17 cellular contexts compared by ENCODE assay signal in the genomic region with DNA sequence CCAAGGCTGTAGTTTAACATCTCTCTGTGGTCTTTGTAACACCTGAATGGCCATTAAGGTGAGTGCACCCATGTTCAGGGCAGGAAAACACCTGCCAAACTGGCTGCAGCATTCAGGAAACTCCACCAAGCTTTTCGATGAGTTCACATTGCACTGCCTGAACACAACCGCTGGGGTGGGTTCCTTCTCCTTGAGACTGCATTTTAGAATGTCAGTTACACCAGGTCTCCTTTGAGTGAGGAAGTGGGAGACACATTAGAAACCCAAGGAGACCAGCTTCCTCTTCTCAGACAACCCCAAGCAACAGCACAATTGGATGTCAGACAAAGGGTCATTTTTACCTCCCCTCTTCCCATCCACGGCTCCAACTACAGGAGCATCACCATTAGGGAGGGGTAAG. TPM values are rescaled to one million over a fixed set of nuclear protein-coding genes. Genes with fewer than 3 reads are reported as not detected.
DNase-seq lines count a peak whose midpoint lies in the region; ATAC-seq and TF ChIP-seq lines count a peak whose summit lies in the region.
"Had no signal": no experiment of that assay in that cellular context is flagged by ENCODE, and none has a peak within 500 bp of the region (broad histone marks: within the 10 kb centered on the region; RNA-seq: fewer than 3 reads in every experiment).

No MANE protein-coding gene starts in this region.

- POLR2A ChIA-PET in A673 (lab: Charles Lee; ENCODE audit: low non-redundant PET) = no interaction called here
- POLR2A ChIA-PET in activated B cell treated with CpG ODN at 0.5 μM for 24 hours (lab: Charles Lee) = interaction anchor here (1.0 to 7.7 kb wide), 7 partner anchors 9 to 125 kb away, joined by 3 to 84 read pairs (median 4); no protein-coding TSS in a partner anchor

- H3K4me1 Mint-ChIP-seq in activated B cell treated with CpG ODN at 0.5 μM for 24 hours = peaks cover 99% of the 10 kb centered on the region

- peaks cover 36% of the 10 kb centered on the region for H3K36me3 ChIP-seq in A673 (ENCODE audit: insufficient read depth, low read length, poor library complexity, severe bottlenecking)
- H3K36me3 ChIP-seq in Loucy (ENCODE audit: insufficient read depth, low read length) = no peaks in the 10 kb centered on the region
- H3K36me3 ChIP-seq: MG63, neural progenitor cell had no signal

- H3K4me2 ChIP-seq in Loucy (ENCODE audit: low read depth, low read length, poor library complexity, severe bottlenecking) = peak overlapping the region; percentile 44
- H3K4me2 ChIP-seq: A549, neural progenitor cell had no signal

- H3K9me3 ChIP-seq in A673 (ENCODE audit: low read depth, low read length, poor library complexity, severe bottlenecking) (no peaks in the 10 kb centered on the region), Loucy (ENCODE audit: insufficient read depth, low read depth, low read length) (no peaks in the 10 kb centered on the region)
- H3K9me3 ChIP-seq: A549, MG63 had no signal

- intact Hi-C loops in A673 (cut with micrococcal nuclease; ENCODE audit: unreplicated experiment) = loop anchor here (10.0 kb wide), 1 partner anchor 994 kb away; no protein-coding TSS in a partner anchor
- intact Hi-C loops in activated B cell treated with CpG ODN at 0.5 μM for 24 hours (cut with micrococcal nuclease) = loop anchor here (1.0 to 2.0 kb wide), 3 partner anchors 17 to 127 kb away; no protein-coding TSS in a partner anchor

- no peaks in the 10 kb centered on the region for H3F3A ChIP-seq in Loucy (ENCODE audit: low read depth)

- ATAC-seq in GM19351 (IDR thresholded peaks at IDR 0.05; ENCODE audit: unreplicated experiment) (peak; percentile 57), activated B cell treated with CpG ODN at 0.5 μM for 24 hours (ENCODE audit: low read depth) (peak; percentile 64), GM18520 (IDR thresholded peaks at IDR 0.05; ENCODE audit: unreplicated experiment) (no peak)
- ATAC-seq: A549 had no signal

- no TSS peak for BruUV-seq in A673 (replicated peaks; lab: Mats Ljungman, UMichigan)

- H3K9me3 Mint-ChIP-seq in activated B cell treated with CpG ODN at 0.5 μM for 24 hours = no peaks in the 10 kb centered on the region
- H3K9me3 Mint-ChIP-seq: activated CD4-positive, alpha-beta memory T cell treated with anti-CD3 and anti-CD28 coated beads, Interleukin-2, amount 10 ng/mL, durations not matched to agents 7 days and 5 days; activated naive CD8-positive, alpha-beta T cell treated with anti-CD3 and anti-CD28 coated beads, Interleukin-2, amount 10 ng/mL, durations not matched to agents 7 days and 5 days; H9; neural progenitor cell had no signal

- H3K9ac ChIP-seq in Loucy (ENCODE audit: low read depth, low read length, poor library complexity, severe bottlenecking) = peak overlapping the region; percentile 37
- H3K9ac ChIP-seq: neural progenitor cell had no signal

- no peaks in the 10 kb centered on the region for H3K79me2 ChIP-seq in Loucy (ENCODE audit: insufficient read depth, low read length)

- H3K4me3 Mint-ChIP-seq in activated B cell treated with CpG ODN at 0.5 μM for 24 hours = no peak overlapping the region
- H3K4me3 Mint-ChIP-seq: activated CD4-positive, alpha-beta memory T cell treated with anti-CD3 and anti-CD28 coated beads, Interleukin-2, amount 10 ng/mL, durations not matched to agents 7 days and 5 days; activated naive CD8-positive, alpha-beta T cell treated with anti-CD3 and anti-CD28 coated beads, Interleukin-2, amount 10 ng/mL, durations not matched to agents 7 days and 5 days; H9; neural progenitor cell had no signal

- no peak overlapping the region for H3K4me3 ChIP-seq in A673 (ENCODE audit: low read depth, low read length, poor library complexity, severe bottlenecking)
- no peak overlapping the region for H3K4me3 ChIP-seq in Loucy (ENCODE audit: low read length, poor library complexity, severe bottlenecking)
- H3K4me3 ChIP-seq: A549, MG63, neural progenitor cell had no signal

- H3K9me2 ChIP-seq in Loucy (replicated peaks; ENCODE audit: low read depth, low read length) = no peaks in the 10 kb centered on the region

- H2AFZ ChIP-seq in Loucy (ENCODE audit: low read length) = no peak overlapping the region
- H2AFZ ChIP-seq: neural progenitor cell had no signal

- no peaks in the 10 kb centered on the region for H4K20me1 ChIP-seq in Loucy (ENCODE audit: insufficient read depth, low read length, poor library complexity, severe bottlenecking)

- H3K27me3 ChIP-seq in A673 (replicated peaks; ENCODE audit: insufficient read depth, low read depth, low read length, poor library complexity) (no peaks in the 10 kb centered on the region), Loucy (ENCODE audit: insufficient read depth, low read length, poor library complexity, severe bottlenecking) (no peaks in the 10 kb centered on the region)
- H3K27me3 ChIP-seq: MG63, neural progenitor cell had no signal

- peaks cover 52% of the 10 kb centered on the region for H3K36me3 Mint-ChIP-seq in activated B cell treated with CpG ODN at 0.5 μM for 24 hours (ENCODE audit: low read depth)
- H3K36me3 Mint-ChIP-seq: activated naive CD8-positive, alpha-beta T cell treated with anti-CD3 and anti-CD28 coated beads, Interleukin-2, amount 10 ng/mL, durations not matched to agents 7 days and 5 days; neural progenitor cell had no signal

- DNase-seq in A673 (ENCODE audit: low spot score) = no peak
- DNase-seq in activated B cell treated with CpG ODN at 0.5 μM for 24 hours = no peak
- DNase-seq in stimulated activated CD4-positive, alpha-beta T cell treated with anti-CD3 and anti-CD28 coated beads, Interleukin-2, amount 100 ng/mL, for 24 hours = no peak
- DNase-seq in NCI-H510A treated with DMSO at 0.1 percent for 48 hours (lab: John Stamatoyannopoulos, UW) = no peak
- DNase-seq in foreskin melanocyte = no peak
- DNase-seq: activated CD4-positive, alpha-beta memory T cell treated with anti-CD3 and anti-CD28 coated beads, Interleukin-2, amount 10 ng/mL, durations not matched to agents 7 days and 5 days; activated naive CD8-positive, alpha-beta T cell treated with anti-CD3 and anti-CD28 coated beads, Interleukin-2, amount 10 ng/mL, durations not matched to agents 7 days and 5 days; DMS79 treated with DMSO at 0.1 percent for 48 hours; H9; MG63; NCI-H69; SW 1271 had no signal

- no peaks in the 10 kb centered on the region for H3K27me3 Mint-ChIP-seq in activated B cell treated with CpG ODN at 0.5 μM for 24 hours

- CTCF ChIA-PET in A673 (lab: Charles Lee) = no interaction called here
- CTCF ChIA-PET in activated B cell treated with CpG ODN at 0.5 μM for 24 hours (lab: Charles Lee) = interaction anchor here (0.6 to 5.8 kb wide), 13 partner anchors 9 to 126 kb away, joined by 3 to 65 read pairs (median 5); no protein-coding TSS in a partner anchor

- H3K4me1 ChIP-seq in A673 (ENCODE audit: insufficient read depth, low read length, poor library complexity, severe bottlenecking) (peaks cover 100% of the 10 kb centered on the region), Loucy (ENCODE audit: insufficient read depth, low read length, poor library complexity, severe bottlenecking) (peaks cover 77% of the 10 kb centered on the region)
- H3K4me1 ChIP-seq: A549 had no signal

- H3K27ac Mint-ChIP-seq in activated B cell treated with CpG ODN at 0.5 μM for 24 hours = peak overlapping the region; percentile 83
- H3K27ac Mint-ChIP-seq: activated CD4-positive, alpha-beta memory T cell treated with anti-CD3 and anti-CD28 coated beads, Interleukin-2, amount 10 ng/mL, durations not matched to agents 7 days and 5 days; activated naive CD8-positive, alpha-beta T cell treated with anti-CD3 and anti-CD28 coated beads, Interleukin-2, amount 10 ng/mL, durations not matched to agents 7 days and 5 days; H9; neural progenitor cell had no signal

- H3K27ac ChIP-seq in A673 (ENCODE audit: low read depth, low read length, poor library complexity, severe bottlenecking) = peak overlapping the region; percentile 94
- H3K27ac ChIP-seq: A549, neural progenitor cell had no signal

- TF ChIP-seq CTCF in A673 (conservative IDR thresholded peaks at IDR 0.05; ENCODE audit: low read depth, low read length) = no peak
- TF ChIP-seq CTCF in Loucy (conservative IDR thresholded peaks at IDR 0.05; ENCODE audit: low read length) = peak; percentile 50
- no peak for TF ChIP-seq CTCF in activated B cell treated with CpG ODN at 0.5 μM for 24 hours (IDR thresholded peaks at IDR 0.05)

RNA-seq across cellular contexts. Expression of a gene that starts 35.2 kb away (rescaled TPM):
- total RNA-seq in A673 (2021) = 183 TPM in 2 replicates
- 72.7 and 76.1 TPM in 2 replicates for total RNA-seq in activated B cell treated with CpG ODN at 0.5 μM for 24 hours
